Comparison of ENCODE assay signal across 8 cellular contexts in the genomic region with DNA sequence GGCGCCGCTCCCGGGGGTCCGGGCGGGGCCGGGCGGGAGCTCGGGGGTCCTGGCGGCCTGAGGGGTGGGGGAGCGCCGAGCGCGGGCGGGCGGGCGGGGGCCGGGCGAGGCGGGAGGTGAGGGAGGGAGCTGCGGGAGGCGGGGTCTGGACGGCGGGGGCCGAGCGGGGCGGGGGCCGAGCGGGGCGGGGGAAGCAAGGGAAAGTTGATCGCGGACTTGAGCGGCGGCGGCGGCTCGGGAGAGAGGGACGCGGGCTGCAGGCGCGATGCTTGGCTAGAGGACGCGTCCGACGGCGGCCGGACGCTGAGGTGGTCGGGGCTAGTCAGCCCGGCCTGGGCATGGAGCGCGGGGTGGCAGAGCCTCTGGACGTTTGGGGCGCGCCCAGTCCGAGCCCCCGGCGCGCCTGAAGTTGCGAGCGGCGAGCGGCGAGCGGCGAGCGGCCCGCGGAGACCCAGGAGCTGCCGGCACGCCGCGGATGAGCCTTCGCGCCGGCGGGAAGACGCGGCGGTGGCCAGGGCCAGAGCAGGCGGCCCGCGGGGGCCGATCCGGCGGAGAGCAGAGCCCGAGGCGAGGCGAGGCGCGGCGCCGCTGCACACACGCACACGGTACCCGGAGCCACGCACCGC. TPM values are rescaled to one million over a fixed set of nuclear protein-coding genes. Genes with fewer than 3 reads are reported as not detected.
DNase-seq lines count a peak whose midpoint lies in the region; ATAC-seq, FAIRE-seq and TF ChIP-seq lines count a peak whose summit lies in the region.

TSS of gene CDH23 (plus strand) at position 207 of the 626 bp plus-strand sequence. CDS start 42,912 bp downstream, outside the sequence.

- no peak for ATAC-seq in HG02678 (IDR thresholded peaks at IDR 0.05; ENCODE audit: unreplicated experiment)

- no peaks in the 10 kb centered on the region for H4K20me1 ChIP-seq in keratinocyte (ENCODE audit: control insufficient read depth, extremely low read depth, insufficient read depth, low read length)

- no peak for FAIRE-seq in keratinocyte (lab: Jason Lieb, UNC)

- H3K4me3 ChIP-seq in HL-60 (replicated peaks; ENCODE audit: insufficient read depth, low read length) (peak within 1 kb of the TSS; percentile 24), keratinocyte (ENCODE audit: control insufficient read depth in 2 of 3, extremely low read depth in 1 of 3, insufficient read depth in 2 of 3, low read depth in 1 of 3, low read length in 3 of 3) (no peak within 1 kb of the TSS), subcutaneous abdominal adipose tissue (ENCODE audit: low read depth in 1 of 5, low read length in 5 of 5) (peak within 1 kb of the TSS; percentile 32 to 70 (median 61))

- no peaks in the 10 kb centered on the region for H3K36me3 ChIP-seq in keratinocyte (ENCODE audit: control insufficient read depth in 2 of 2, extremely low read depth in 1 of 2, insufficient read depth in 2 of 2, low read length in 2 of 2)
- H3K36me3 ChIP-seq in subcutaneous abdominal adipose tissue (ENCODE audit: control insufficient read depth in 5 of 5, insufficient read depth in 5 of 5, low read length in 5 of 5): no peaks in the 10 kb centered on the region

- H3K4me1 ChIP-seq in keratinocyte (ENCODE audit: control insufficient read depth, extremely low read depth, insufficient read depth, low read length) (no peaks in the 10 kb centered on the region), subcutaneous abdominal adipose tissue (ENCODE audit: control insufficient read depth in 5 of 5, insufficient read depth in 5 of 5, low read length in 5 of 5) (peaks cover 0 to 29% (median 19%) of the 10 kb centered on the region in 5 donors)

- dilution Hi-C loops in keratinocyte (cut with MboI; ENCODE audit: extremely low pct_ligation_motif_present, low sequenced_read_pairs): no loop called here

- peak within 1 kb of the TSS; percentile 42 for H3K4me2 ChIP-seq in keratinocyte (ENCODE audit: control insufficient read depth, extremely low read depth, insufficient read depth, low read depth, low read length)

- DNase-seq in AG20443 (ENCODE audit: low spot score) (peak; percentile 42), HL-60 (ENCODE audit: low read depth in 1 of 2, low spot score in 1 of 2) (no peak), keratinocyte (ENCODE audit: low read depth, low spot score) (no peak), T-helper 9 cell (no peak), SHP77 treated with DMSO at 0.1 percent for 48 hours (lab: John Stamatoyannopoulos, UW) (no peak)
- peak; percentile 18 for DNase-seq in activated naive CD8-positive, alpha-beta T cell treated with anti-CD3 and anti-CD28 coated beads for 36 hours

- TF ChIP-seq CTCF in HL-60 (IDR thresholded peaks at IDR 0.05; ENCODE audit: insufficient read depth, low read length) (no peak), keratinocyte (optimal IDR thresholded peaks at IDR 0.05 in 1 of 3, IDR thresholded peaks at IDR 0.05 in 1 of 3, conservative IDR thresholded peaks at IDR 0.05 in 1 of 3; ENCODE audit: extremely low read depth in 1 of 3, insufficient read depth in 2 of 3, low read length in 3 of 3) (no peak)

- H3K4me3 Mint-ChIP-seq in activated naive CD8-positive, alpha-beta T cell treated with anti-CD3 and anti-CD28 coated beads for 36 hours: peak within 1 kb of the TSS; percentile 46

- H2AFZ ChIP-seq in keratinocyte (ENCODE audit: control insufficient read depth, low read length): no peak within 1 kb of the TSS

- H3K9ac ChIP-seq in keratinocyte (ENCODE audit: control insufficient read depth, extremely low read depth, insufficient read depth, low read length) (no peak within 1 kb of the TSS), subcutaneous abdominal adipose tissue (ENCODE audit: low read length in 5 of 5) (peak within 1 kb of the TSS in 3 of 5 donors; percentile 40 to 71 (median 66))

- H3K27me3 ChIP-seq in HL-60 (ENCODE audit: insufficient read depth, poor library complexity, severe bottlenecking) (peaks cover 35% of the 10 kb centered on the region), keratinocyte (ENCODE audit: control insufficient read depth, extremely low read depth, insufficient read depth, low read length) (peaks cover 64% of the 10 kb centered on the region), subcutaneous abdominal adipose tissue (ENCODE audit: control insufficient read depth in 5 of 5, insufficient read depth in 4 of 5, low read length in 5 of 5) (peaks cover 3 to 27% (median 10%) of the 10 kb centered on the region in 5 donors)

- H3K9me1 ChIP-seq in keratinocyte (ENCODE audit: control insufficient read depth, extremely low read depth, insufficient read depth, low read length): no peaks in the 10 kb centered on the region

- H3K4me1 Mint-ChIP-seq in activated naive CD8-positive, alpha-beta T cell treated with anti-CD3 and anti-CD28 coated beads for 36 hours: peaks cover 3% of the 10 kb centered on the region

- no peaks in the 10 kb centered on the region for H3K9me3 Mint-ChIP-seq in activated naive CD8-positive, alpha-beta T cell treated with anti-CD3 and anti-CD28 coated beads for 36 hours

- H3K36me3 Mint-ChIP-seq in activated naive CD8-positive, alpha-beta T cell treated with anti-CD3 and anti-CD28 coated beads for 36 hours: no peaks in the 10 kb centered on the region

- H3K27me3 Mint-ChIP-seq in activated naive CD8-positive, alpha-beta T cell treated with anti-CD3 and anti-CD28 coated beads for 36 hours: peaks cover 61% of the 10 kb centered on the region

- H3K27ac ChIP-seq in HL-60 (replicated peaks): no peak within 1 kb of the TSS
- H3K27ac ChIP-seq in keratinocyte (ENCODE audit: control insufficient read depth, insufficient read depth, low read length): no peak within 1 kb of the TSS
- H3K27ac ChIP-seq in subcutaneous abdominal adipose tissue (ENCODE audit: low read depth, low read length): no peak within 1 kb of the TSS

- no peaks in the 10 kb centered on the region for H3K9me3 ChIP-seq in keratinocyte (ENCODE audit: control insufficient read depth, low read depth, low read length)
- H3K9me3 ChIP-seq in subcutaneous abdominal adipose tissue (ENCODE audit: control insufficient read depth in 5 of 5, low read length in 5 of 5): no peaks in the 10 kb centered on the region

- H3K79me2 ChIP-seq in keratinocyte (ENCODE audit: control insufficient read depth, insufficient read depth, low read length): no peaks in the 10 kb centered on the region

- no peak within 1 kb of the TSS for H3K27ac Mint-ChIP-seq in activated naive CD8-positive, alpha-beta T cell treated with anti-CD3 and anti-CD28 coated beads for 36 hours

RNA-seq across cellular contexts. Expression of gene CDH23, which starts in this region (rescaled TPM):
- 1 to 10 TPM; 1.4 TPM for total RNA-seq in activated naive CD8-positive, alpha-beta T cell treated with anti-CD3 and anti-CD28 coated beads for 36 hours
- 0.01 TPM in 3 replicates for polyA plus RNA-seq in keratinocyte
- not detected for polyA plus RNA-seq in keratinocyte (2011; ENCODE audit: low read depth)
- polyA plus RNA-seq in keratinocyte (2011; cell fraction: cytosol; rRNA removed): not detected in 2 replicates
- polyA plus RNA-seq in keratinocyte (2011; cell fraction: nucleus; rRNA removed): 0.03 TPM in 1 of 2 replicates, not detected in the other
- polyA plus RNA-seq in keratinocyte (2012; ENCODE audit: low replicate concordance): 0.04 TPM in 1 of 2 replicates, not detected in the other
- 0.03 to 0.30 TPM in 2 of 3 replicates, not detected in the other for polyA minus RNA-seq in keratinocyte
- not detected for polyA minus RNA-seq in keratinocyte (2011; cell fraction: cytosol; rRNA and poly(A)+ RNA removed)
- under 0.01 TPM in 1 of 2 replicates, not detected in the other for polyA minus RNA-seq in keratinocyte (2011; cell fraction: nucleus; rRNA and poly(A)+ RNA removed)

Comparison
In these comparisons a context has a peak if more than half of its experiments do, and no peak if none do; other contexts are left out.
1. DNase-seq: peak in AG20443 (single experiment) and activated naive CD8-positive, alpha-beta T cell treated with anti-CD3 and anti-CD28 coated beads for 36 hours (single experiment); none in HL-60 (0 of 2), keratinocyte (single experiment), T-helper 9 cell (single experiment) and SHP77 treated with DMSO at 0.1 percent for 48 hours (single experiment).
2. H3K4me3 ChIP-seq: peak in HL-60 (single experiment) and subcutaneous abdominal adipose tissue (5 of 5); none in keratinocyte (0 of 3).